In genomic region chr3:12477256-12477655, GRCh38 we compare ENCODE assay signal across 24 cellular contexts. TPM values are rescaled to one million over a fixed set of nuclear protein-coding genes. Genes with fewer than 3 reads are reported as not detected.
DNase-seq lines count a peak whose midpoint lies in the region; ATAC-seq, FAIRE-seq and TF ChIP-seq lines count a peak whose summit lies in the region.
"Had no signal": no experiment of that assay in that cellular context is flagged by ENCODE, and none has a peak within 500 bp of the region (broad histone marks: within the 10 kb centered on the region; RNA-seq: fewer than 3 reads in every experiment).

No MANE protein-coding gene starts in this region.

- no peaks in the 10 kb centered on the region for H3K9me2 ChIP-seq in SK-N-SH

- no peak for DNase-seq in SK-N-SH
- DNase-seq in Panc1 (ENCODE audit: low read depth, low spot score), result no peak
- DNase-seq in mucosa of descending colon, result peak; percentile 63 to 69 (median 68)
- DNase-seq in type B pancreatic cell (ENCODE audit: extremely low spot score, unreplicated experiment), result no peak
- DNase-seq in activated CD8-positive, alpha-beta memory T cell treated with anti-CD3 and anti-CD28 coated beads, Interleukin-2, amount 50 U/mL, for 4 hours, result no peak
- DNase-seq in RCC 7860 (ENCODE audit: low spot score), result no peak
- DNase-seq: CD8-positive, alpha-beta T cell; DMS153; GDM1; MM.1S; NCI-H1048; NCI-H1417 treated with DMSO at 0.1 percent for 48 hours; NCI-H187; NCI-H446; NCI-H526 treated with DMSO at 0.1 percent for 48 hours; OCI-M1; SIG-M5 had no signal

- H2AFZ ChIP-seq in SK-N-SH (ENCODE audit: low read depth), result peak overlapping the region; percentile 80; the same call in 1 of the 2 replicates

- H3K9me3 ChIP-seq in SK-N-SH (no peaks in the 10 kb centered on the region), Panc1 (ENCODE audit: control insufficient read depth, insufficient read depth, low read depth, low read length) (no peaks in the 10 kb centered on the region), mucosa of descending colon (no peaks in the 10 kb centered on the region)
- H3K9me3 ChIP-seq: BLaER1 treated with 17β-estradiol and CSF1 and Interleukin-3, amounts not matched to agents 10 nM and 100 nM had no signal

- H3K4me3 ChIP-seq in SK-N-SH (ENCODE audit: low read depth in 2 of 2, low read length in 1 of 2), result no peak overlapping the region
- no peak overlapping the region for H3K4me3 ChIP-seq in Panc1 (ENCODE audit: low read depth in 2 of 2, low read length in 2 of 2)
- no peak overlapping the region for H3K4me3 ChIP-seq in mucosa of descending colon
- H3K4me3 ChIP-seq: BLaER1 treated with 17β-estradiol and CSF1 and Interleukin-3, amounts not matched to agents 10 nM and 100 nM had no signal

- 91% methylated on average over 5 of the region's 5 CpGs for WGBS in SK-N-SH (ENCODE audit: low lambda C conversion rate)

- H4K20me1 ChIP-seq in SK-N-SH (ENCODE audit: insufficient read depth), result no peaks in the 10 kb centered on the region
- H4K20me1 ChIP-seq: BLaER1 treated with 17β-estradiol and CSF1 and Interleukin-3, amounts not matched to agents 10 nM and 100 nM had no signal

- H3K4me2 ChIP-seq in SK-N-SH, result no peak overlapping the region

- intact Hi-C loops in Panc1 (cut with micrococcal nuclease; ENCODE audit: unreplicated experiment) (loop anchor here (10.0 kb wide), 2 partner anchors 72 to 182 kb away; no protein-coding TSS in a partner anchor), mucosa of descending colon (cut with DNase I, micrococcal nuclease) (no loop called here)

- in situ Hi-C loops in Panc1 (cut with HindIII; ENCODE audit: low pct_unique_long_range_greater_than_20kb, low sequenced_read_pairs), result no loop called here

- H3K4me1 ChIP-seq in SK-N-SH (ENCODE audit: control insufficient read depth in 1 of 2, insufficient read depth in 2 of 2, low read depth in 1 of 2, low read length in 1 of 2) (peaks cover 2 to 10% of the 10 kb centered on the region in 2 experiments; a peak in 3 of 4 replicates), Panc1 (ENCODE audit: control insufficient read depth, insufficient read depth, low read length) (peaks cover 22% of the 10 kb centered on the region), mucosa of descending colon (ENCODE audit: low read depth) (peaks cover 14% of the 10 kb centered on the region)

- H3K4me1 Mint-ChIP-seq in type B pancreatic cell (ENCODE audit: unreplicated experiment), result peaks cover 16% of the 10 kb centered on the region

- H3K36me3 ChIP-seq in SK-N-SH (replicated peaks in 1 of 2; ENCODE audit: control insufficient read depth in 1 of 2, insufficient read depth in 2 of 2, low read length in 1 of 2) (no peaks in the 10 kb centered on the region), Panc1 (ENCODE audit: control insufficient read depth, insufficient read depth, low read length) (no peaks in the 10 kb centered on the region), mucosa of descending colon (ENCODE audit: low read depth) (no peaks in the 10 kb centered on the region)
- H3K36me3 ChIP-seq: BLaER1 treated with 17β-estradiol and CSF1 and Interleukin-3, amounts not matched to agents 10 nM and 100 nM had no signal

- no peaks in the 10 kb centered on the region for H3K79me2 ChIP-seq in SK-N-SH (ENCODE audit: insufficient read depth)

- H3K27ac ChIP-seq in SK-N-SH (ENCODE audit: low read depth in 2 of 2, low read length in 1 of 2), result peak overlapping the region in 1 of 2 experiments; percentile 77; a peak in 1 of 4 replicates
- H3K27ac ChIP-seq in Panc1 (ENCODE audit: low read length), result peak overlapping the region; percentile 92
- H3K27ac ChIP-seq: 22Rv1, RWPE1 had no signal

- H3K27me3 ChIP-seq in SK-N-SH (ENCODE audit: insufficient read depth), result no peaks in the 10 kb centered on the region
- no peaks in the 10 kb centered on the region for H3K27me3 ChIP-seq in Panc1 (ENCODE audit: control insufficient read depth, insufficient read depth, low read length)
- H3K27me3 ChIP-seq: BLaER1 treated with 17β-estradiol and CSF1 and Interleukin-3, amounts not matched to agents 10 nM and 100 nM had no signal

- ATAC-seq in SK-N-SH treated with all-trans-retinoic acid at 6 μM for 48 hours (no peak), Panc1 (no peak), mucosa of descending colon (no peak), GM21360 (IDR thresholded peaks at IDR 0.05; ENCODE audit: unreplicated experiment) (no peak)
- ATAC-seq: CD8-positive, alpha-beta T cell had no signal

- TF ChIP-seq EP300 in SK-N-SH (IDR thresholded peaks at IDR 0.05; ENCODE audit: borderline replicate concordance in 1 of 2, low read depth in 1 of 2, low read length in 1 of 2), result no peak

- TF ChIP-seq RAD21 in SK-N-SH (IDR thresholded peaks at IDR 0.05; ENCODE audit: low read length), result no peak

- POLR2A ChIA-PET in SK-N-SH (lab: Yijun Ruan, JAX) (no interaction called here), Panc1 (lab: Charles Lee) (no interaction called here)

- H3K9ac ChIP-seq in SK-N-SH, result no peak overlapping the region
- H3K9ac ChIP-seq: BLaER1 treated with 17β-estradiol and CSF1 and Interleukin-3, amounts not matched to agents 10 nM and 100 nM had no signal

- TF ChIP-seq CTCF in SK-N-SH (IDR thresholded peaks at IDR 0.05) (no peak), Panc1 (IDR thresholded peaks at IDR 0.05) (no peak), mucosa of descending colon (IDR thresholded peaks at IDR 0.05) (no peak), type B pancreatic cell (conservative IDR thresholded peaks at IDR 0.05) (no peak)

- H3F3A ChIP-seq in SK-N-SH (replicated peaks; ENCODE audit: insufficient read depth), result peaks cover 13% of the 10 kb centered on the region

- H3K27me3 Mint-ChIP-seq in type B pancreatic cell, result no peaks in the 10 kb centered on the region

- CTCF ChIA-PET in SK-N-SH (lab: Yijun Ruan, JAX), result interaction anchor here (1.4 to 5.4 kb wide), 3 partner anchors 30 to 342 kb away, joined by 3 to 97 read pairs (median 4); no protein-coding TSS in a partner anchor
- CTCF ChIA-PET in Panc1 (lab: Charles Lee), result no interaction called here

- BruUV-seq in Panc1 (replicated peaks; lab: Mats Ljungman, UMichigan), result no TSS peak

- no peaks in the 10 kb centered on the region for H3K36me3 Mint-ChIP-seq in type B pancreatic cell
- H3K36me3 Mint-ChIP-seq: CD8-positive, alpha-beta T cell had no signal

- no peak for FAIRE-seq in RCC 7860 (lab: Jason Lieb, UNC)
- FAIRE-seq: GM18507, H1 had no signal

- peak overlapping the region; percentile 30 for H3K27ac Mint-ChIP-seq in type B pancreatic cell
- H3K27ac Mint-ChIP-seq: CD8-positive, alpha-beta T cell had no signal

- no peaks in the 10 kb centered on the region for H3K9me3 Mint-ChIP-seq in type B pancreatic cell
- H3K9me3 Mint-ChIP-seq: CD8-positive, alpha-beta T cell had no signal

- no peak overlapping the region for H3K4me3 Mint-ChIP-seq in type B pancreatic cell
- H3K4me3 Mint-ChIP-seq: CD8-positive, alpha-beta T cell had no signal

TF ChIP-seq in SK-N-SH, 30 proteins besides CTCF, POLR2A, EP300 and RAD21 (continues in another document):
- no peak for TF ChIP-seq POLR2AphosphoS5 (IDR thresholded peaks at IDR 0.05; ENCODE audit: low read depth, low read length)
- no peak for TF ChIP-seq ZBTB33 (IDR thresholded peaks at IDR 0.05; ENCODE audit: borderline replicate concordance, low read depth)
- TF ChIP-seq YY1 (IDR thresholded peaks at IDR 0.05; ENCODE audit: low read depth), result no peak

TF ChIP-seq in SK-N-SH treated with all-trans-retinoic acid at 6 μM for 48 hours, 23 proteins besides CTCF, POLR2A, EP300 and RAD21:
- TF ChIP-seq ARNTL (CRISPR knock-in tag; IDR thresholded peaks at IDR 0.05; ENCODE audit: borderline replicate concordance, low read depth) (no peak), SNAI2 (CRISPR knock-in tag; IDR thresholded peaks at IDR 0.05) (no peak), CSDC2 (CRISPR knock-in tag; IDR thresholded peaks at IDR 0.05) (no peak), TSHZ2 (CRISPR knock-in tag; IDR thresholded peaks at IDR 0.05) (no peak), RARB (CRISPR knock-in tag; IDR thresholded peaks at IDR 0.05) (no peak), BACH2 (CRISPR knock-in tag; IDR thresholded peaks at IDR 0.05; ENCODE audit: borderline replicate concordance) (no peak)

RNA-seq across cellular contexts. Expression of gene TSEN2, which starts 7.0 kb away (rescaled TPM):
- 13.0 and 18.6 TPM in 2 replicates for polyA plus RNA-seq in SK-N-SH (2012; rRNA removed)
- polyA plus RNA-seq in SK-N-SH (2012; cell fraction: cytosol; rRNA removed), result 13.2 and 13.4 TPM in 2 replicates
- 27.3 and 45.4 TPM in 2 replicates for polyA plus RNA-seq in SK-N-SH (2012; cell fraction: nucleus; rRNA removed)
- total RNA-seq in Panc1 (2021; ENCODE audit: unreplicated experiment) (22.0 TPM), mucosa of descending colon (10 to 100 TPM; 18.2 to 29.7 (median 28.8) TPM), type B pancreatic cell (ENCODE audit: low replicate concordance) (15.5 and 27.7 TPM in 2 replicates)
- polyA plus RNA-seq in Panc1 (2012; ENCODE audit: insufficient read length), result 14.9 TPM

Comparison
In these comparisons a context has a peak if more than half of its experiments do, and no peak if none do; other contexts are left out.
1. DNase-seq: peak in mucosa of descending colon (3 of 3); none in SK-N-SH (single experiment), Panc1 (single experiment), type B pancreatic cell (single experiment), activated CD8-positive, alpha-beta memory T cell treated with anti-CD3 and anti-CD28 coated beads, Interleukin-2, amount 50 U/mL, for 4 hours (single experiment) and RCC 7860 (single experiment).